In the genomic region with DNA sequence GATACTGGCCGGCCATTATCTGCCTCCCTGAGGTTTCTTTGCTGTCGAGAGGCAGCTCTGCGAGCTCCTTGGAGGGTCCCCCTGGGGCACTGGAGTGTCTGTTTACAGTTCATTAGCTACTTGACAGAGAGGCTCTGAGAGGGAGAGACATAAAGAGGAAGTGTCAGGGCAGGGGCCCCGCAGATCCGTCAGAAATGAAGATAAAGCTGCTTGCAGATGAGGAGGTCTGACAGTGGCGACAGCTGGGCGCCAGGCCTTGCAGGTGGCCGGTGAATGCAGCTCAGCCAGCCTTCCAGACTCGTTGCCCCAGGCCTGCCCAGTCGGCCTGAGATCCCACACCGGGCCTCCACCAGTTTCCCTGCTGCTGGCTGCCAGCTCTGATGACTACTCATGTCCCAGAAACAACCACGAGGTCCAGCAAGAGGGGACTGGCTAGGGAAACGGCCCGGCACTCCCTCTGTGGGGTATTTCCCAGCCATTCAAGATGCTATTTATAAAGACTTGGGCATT, we compare ENCODE assay signal across 9 cellular contexts.
DNase-seq lines count a peak whose midpoint lies in the region; ATAC-seq and TF ChIP-seq lines count a peak whose summit lies in the region.
"Had no signal": no experiment of that assay in that cellular context is flagged by ENCODE, and none has a peak within 500 bp of the region (broad histone marks: within the 10 kb centered on the region; RNA-seq: fewer than 3 reads in every experiment).

No MANE protein-coding gene starts in this region.

- H3K27ac Mint-ChIP-seq in Calu3 (ENCODE audit: unreplicated experiment) = no peak overlapping the region

- no peaks in the 10 kb centered on the region for H3K36me3 Mint-ChIP-seq in Calu3 (ENCODE audit: insufficient read depth, unreplicated experiment)

- H3K27me3 Mint-ChIP-seq in Calu3 (ENCODE audit: unreplicated experiment) = peaks cover 97% of the 10 kb centered on the region

- ATAC-seq in GM19455 (IDR thresholded peaks at IDR 0.05; ENCODE audit: unreplicated experiment) = no peak

- intact Hi-C loops in Calu3 (cut with micrococcal nuclease; ENCODE audit: unreplicated experiment) = no loop called here

- TF ChIP-seq CTCF in Calu3 (IDR thresholded peaks at IDR 0.05; ENCODE audit: unreplicated experiment) = no peak

- DNase-seq in HPDE6-E6E7 (ENCODE audit: extremely low spot score) (peak; percentile 65), NCI-H345 treated with DMSO at 0.1 percent for 48 hours (lab: John Stamatoyannopoulos, UW; ENCODE audit: unreplicated experiment) (peak; percentile 44), astrocyte of the hippocampus (ENCODE audit: low read depth, low spot score) (peak; percentile 38), retina (peak; percentile 94), Calu3 (no peak), SW 1271 (lab: John Stamatoyannopoulos, UW) (no peak)
- DNase-seq in activated CD4-positive, alpha-beta T cell treated with anti-CD3 and anti-CD28 coated beads, Interleukin-2, amount 50 U/mL, for 48 hours = no peak
- DNase-seq: T1000 had no signal

- no peaks in the 10 kb centered on the region for H3K4me1 Mint-ChIP-seq in Calu3 (ENCODE audit: low read depth, unreplicated experiment)

- CTCF ChIA-PET in Calu3 (lab: Charles Lee) = no interaction called here

- no TSS peak for BruUV-seq in Calu3 (replicated peaks; lab: Mats Ljungman, UMichigan)

- no peaks in the 10 kb centered on the region for H3K9me3 Mint-ChIP-seq in Calu3 (ENCODE audit: low read depth, unreplicated experiment)

- no peak overlapping the region for H3K4me3 Mint-ChIP-seq in Calu3 (ENCODE audit: low read depth, unreplicated experiment)

Comparison
In these comparisons a context has a peak if more than half of its experiments do, and no peak if none do; other contexts are left out.
1. DNase-seq: peak in HPDE6-E6E7 (single experiment), NCI-H345 treated with DMSO at 0.1 percent for 48 hours (single experiment), astrocyte of the hippocampus (single experiment) and retina (single experiment); none in Calu3 (single experiment), activated CD4-positive, alpha-beta T cell treated with anti-CD3 and anti-CD28 coated beads, Interleukin-2, amount 50 U/mL, for 48 hours (0 of 2) and SW 1271 (0 of 2).